Comparison of ENCODE assay signal across 8 cellular contexts in genomic region chr6:138795809-138796469, GRCh38. TPM values are rescaled to one million over a fixed set of nuclear protein-coding genes. Genes with fewer than 3 reads are reported as not detected.
A peak's percentile ranks its signal among the peaks of the same experiment; 100 is the strongest.
DNase-seq lines count a peak whose midpoint lies in the region; ATAC-seq and TF ChIP-seq lines count a peak whose summit lies in the region.

Gene ECT2L, plus strand, starts transcription at chr6:138796087. Its CDS starts 17,188 bp downstream, at chr6:138813275.

- in situ Hi-C loops in HAP-1 (cut with MboI; ENCODE audit: low sequenced_read_pairs), result no loop called here

- ATAC-seq in right lobe of liver (peak; percentile 69 to 79 (median 76)), HG02642 (IDR thresholded peaks at IDR 0.05; ENCODE audit: poor library complexity, unreplicated experiment) (no peak)

- H3K4me1 ChIP-seq in ectodermal cell (ENCODE audit: control insufficient read depth, insufficient read depth, low read length), result no peaks in the 10 kb centered on the region
- H3K4me1 ChIP-seq in right lobe of liver, result no peaks in the 10 kb centered on the region
- peaks cover 15% of the 10 kb centered on the region for H3K4me1 ChIP-seq in suprapubic skin
- H3K4me1 ChIP-seq in HAP-1, result no peaks in the 10 kb centered on the region

- H3K4me3 ChIP-seq in ectodermal cell (ENCODE audit: insufficient read depth, low read depth, low read length), result peak within 1 kb of the TSS; percentile 35
- peak within 1 kb of the TSS in 2 of 3 donors; percentile 6 to 24 for H3K4me3 ChIP-seq in right lobe of liver
- H3K4me3 ChIP-seq in suprapubic skin, result peak within 1 kb of the TSS; percentile 49
- no peak within 1 kb of the TSS for H3K4me3 ChIP-seq in HAP-1

- H3K27ac ChIP-seq in ectodermal cell (ENCODE audit: insufficient read depth, low read depth, low read length, poor library complexity, severe bottlenecking), result peak within 1 kb of the TSS; percentile 47
- no peak within 1 kb of the TSS for H3K27ac ChIP-seq in right lobe of liver
- peak within 1 kb of the TSS; percentile 80 for H3K27ac ChIP-seq in suprapubic skin

- TF ChIP-seq EP300 in suprapubic skin (IDR thresholded peaks at IDR 0.05), result no peak

- no peak for TF ChIP-seq CTCF in right lobe of liver (IDR thresholded peaks at IDR 0.05)
- no peak for TF ChIP-seq CTCF in suprapubic skin (IDR thresholded peaks at IDR 0.05)

- TF ChIP-seq POLR2A in right lobe of liver (IDR thresholded peaks at IDR 0.05) (no peak), suprapubic skin (IDR thresholded peaks at IDR 0.05) (peak in 1 of 2 donors; percentile 20)

- peak; percentile 59 for DNase-seq in NCI-H1105 (lab: John Stamatoyannopoulos, UW)
- peak; percentile 46 to 63 (median 49) for DNase-seq in right lobe of liver
- DNase-seq in suprapubic skin (ENCODE audit: low spot score in 2 of 2), result peak; percentile 87 to 91
- no peak for DNase-seq in HAP-1 (ENCODE audit: low spot score in 2 of 2)
- no peak for DNase-seq in T-helper 1 cell
- no peak for DNase-seq in activated naive CD4-positive, alpha-beta T cell (lab: John Stamatoyannopoulos, UW)

- H3K36me3 ChIP-seq in ectodermal cell (ENCODE audit: control insufficient read depth, insufficient read depth, low read length) (no peaks in the 10 kb centered on the region), right lobe of liver (peaks cover 0 to 10% (median 0%) of the 10 kb centered on the region in 4 donors), suprapubic skin (peaks cover 15% of the 10 kb centered on the region), HAP-1 (replicated peaks) (no peaks in the 10 kb centered on the region)

- intact Hi-C loops in right lobe of liver (cut with DNase I), result no loop called here

- H3K9me3 ChIP-seq in ectodermal cell (ENCODE audit: control insufficient read depth, low read length) (no peaks in the 10 kb centered on the region), right lobe of liver (no peaks in the 10 kb centered on the region), suprapubic skin (no peaks in the 10 kb centered on the region), HAP-1 (no peaks in the 10 kb centered on the region)

- H3K27me3 ChIP-seq in ectodermal cell (ENCODE audit: control insufficient read depth, insufficient read depth, low read length, poor library complexity, severe bottlenecking) (peaks cover 21% of the 10 kb centered on the region), right lobe of liver (no peaks in the 10 kb centered on the region), suprapubic skin (no peaks in the 10 kb centered on the region), HAP-1 (ENCODE audit: low read depth) (no peaks in the 10 kb centered on the region)

- 7 to 9% methylated on average over 48 of the region's 48 CpGs for WGBS in ectodermal cell, 2 experiments
- 34% methylated on average over 14 of the region's 48 CpGs for WGBS in right lobe of liver (ENCODE audit: insufficient coverage, low coverage, low lambda C conversion rate, missing lambda C conversion rate)
- 21% methylated on average over 43 of the region's 48 CpGs for WGBS in suprapubic skin

RNA-seq across cellular contexts. Expression of gene ECT2L, which starts in this region (rescaled TPM):
- polyA plus RNA-seq in ectodermal cell (2013, experiment 1 of 4), result not detected
- polyA plus RNA-seq in ectodermal cell (2013, experiment 2 of 4), result 0.21 TPM
- not detected for polyA plus RNA-seq in ectodermal cell (2013, experiment 3 of 4)
- polyA plus RNA-seq in ectodermal cell (2013, experiment 4 of 4), result not detected
- total RNA-seq in right lobe of liver, result not detected
- under 1 TPM in 3 of 4 donors, not detected in 1; 0.13 to 0.56 (median 0.23) TPM for total RNA-seq in suprapubic skin

Comparison
In these comparisons a context has a peak if more than half of its experiments do, and no peak if none do; other contexts are left out.
1. Peak in DNase-seq, ATAC-seq and H3K4me3 ChIP-seq in right lobe of liver; RNA of the gene not detected or under 1 TPM.
2. Peak in DNase-seq, H3K4me3 ChIP-seq and H3K27ac ChIP-seq in suprapubic skin; RNA of the gene not detected or under 1 TPM.